In the genomic region with DNA sequence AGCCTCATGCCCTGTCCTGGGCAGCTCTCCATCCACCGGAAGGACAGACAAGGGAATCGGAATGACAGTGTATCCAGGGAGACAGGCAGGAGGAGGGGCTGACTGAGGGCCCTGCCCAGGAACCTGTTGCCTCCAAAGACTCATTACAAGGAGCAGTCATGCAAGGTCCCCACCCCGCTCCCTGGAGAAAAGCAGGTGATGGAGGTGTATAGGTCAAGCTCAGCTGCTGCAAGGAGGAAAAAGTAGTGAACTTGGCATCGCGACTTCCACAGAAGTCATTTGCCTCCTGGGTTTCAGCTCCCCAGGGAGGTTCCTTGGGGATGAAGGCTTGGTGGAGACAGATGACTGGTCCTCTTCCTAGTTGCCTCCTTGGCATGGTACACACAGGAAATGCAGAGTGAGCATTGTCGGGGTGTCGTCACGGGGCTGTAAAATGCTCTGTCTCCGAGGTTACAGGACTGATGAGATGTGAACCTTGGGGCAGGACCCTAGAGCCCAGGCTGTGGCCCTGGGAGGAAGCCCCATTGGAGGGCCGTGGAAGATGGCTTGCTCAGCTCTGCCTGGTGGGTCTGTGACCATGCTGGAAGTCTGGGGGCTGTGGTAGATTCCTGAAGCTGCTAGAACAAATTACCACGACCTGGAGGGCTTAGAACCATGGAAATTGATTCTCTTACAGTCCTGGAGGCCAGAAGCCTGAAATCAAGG, we compare ENCODE assay signal across 18 cellular contexts.
DNase-seq lines count a peak whose midpoint lies in the region; ATAC-seq and TF ChIP-seq lines count a peak whose summit lies in the region.
"Had no signal": no experiment of that assay in that cellular context is flagged by ENCODE, and none has a peak within 500 bp of the region (broad histone marks: within the 10 kb centered on the region; RNA-seq: fewer than 3 reads in every experiment).

No MANE protein-coding gene starts in this region.

- H3K4me2 ChIP-seq in BLaER1 treated with 17β-estradiol and CSF1 and Interleukin-3, amounts not matched to agents 10 nM and 100 nM, result peak overlapping the region in 6 of 11 experiments; percentile 19 to 42 (median 38); a peak in 9 of 22 replicates
- H3K4me2 ChIP-seq: A549, SK-N-SH had no signal

- TF ChIP-seq POLR2A in vagina (IDR thresholded peaks at IDR 0.05), result no peak

- CTCF ChIA-PET in HEK293 (lab: Yijun Ruan, JAX), result interaction anchor here (0.5 to 0.6 kb wide), 2 partner anchors 61 to 1583 kb away, joined by 4 to 5 read pairs; no protein-coding TSS in a partner anchor

- DNase-seq in endodermal cell, result peak; percentile 66
- peak; percentile 26 for DNase-seq in sciatic nerve (ENCODE audit: low spot score)
- DNase-seq in vagina (ENCODE audit: extremely low spot score in 2 of 2), result no peak
- DNase-seq in islet precursor cell, result no peak
- DNase-seq in T-helper 2 cell treated with Interferon-gamma antibody and Interleukin-4, amounts not matched to agents 5 μg/mL and 100 μg/mL, for 36 hours (ENCODE audit: low spot score), result no peak
- DNase-seq: CD8-positive, alpha-beta T cell; DMS53; NCI-H1048; NCI-H1436; NCI-H1930; NCI-H345; NCI-H524 treated with DMSO at 0.1 percent for 48 hours; SHP77 treated with DMSO at 0.1 percent for 48 hours; SK-N-SH had no signal

- H3K4me1 Mint-ChIP-seq in endodermal cell, result peaks cover 8% of the 10 kb centered on the region
- no peaks in the 10 kb centered on the region for H3K4me1 Mint-ChIP-seq in T-helper 2 cell treated with Interferon-gamma antibody and Interleukin-4, amounts not matched to agents 5 μg/mL and 100 μg/mL, for 36 hours (ENCODE audit: low read depth)

- POLR2A ChIA-PET in HEK293 (lab: Yijun Ruan, JAX), result no interaction called here

- no peaks in the 10 kb centered on the region for H4K20me1 ChIP-seq in BLaER1 treated with 17β-estradiol and CSF1 and Interleukin-3, amounts not matched to agents 10 nM and 100 nM

- no peak overlapping the region for H3K4me3 ChIP-seq in BLaER1 treated with 17β-estradiol and CSF1 and Interleukin-3, amounts not matched to agents 10 nM and 100 nM
- H3K4me3 ChIP-seq in HEK293 (ENCODE audit: low read depth, low read length) (no peak overlapping the region), endodermal cell (ENCODE audit: low read length) (no peak overlapping the region), vagina (no peak overlapping the region)
- H3K4me3 ChIP-seq: A549 had no signal

- H3K27me3 ChIP-seq in BLaER1 treated with 17β-estradiol and CSF1 and Interleukin-3, amounts not matched to agents 10 nM and 100 nM, result peaks cover 0 to 7% (median 0%) of the 10 kb centered on the region in 11 experiments; a peak in 1 of 22 replicates
- H3K27me3 ChIP-seq in endodermal cell (ENCODE audit: control insufficient read depth, insufficient read depth, low read length, poor library complexity, severe bottlenecking) (no peaks in the 10 kb centered on the region), vagina (no peaks in the 10 kb centered on the region)

- peaks cover 5 to 12% (median 7%) of the 10 kb centered on the region in 11 experiments; a peak in 20 of 22 replicates for H3K9me3 ChIP-seq in BLaER1 treated with 17β-estradiol and CSF1 and Interleukin-3, amounts not matched to agents 10 nM and 100 nM (replicated peaks in 1 of 11)
- no peaks in the 10 kb centered on the region for H3K9me3 ChIP-seq in HEK293 (ENCODE audit: control insufficient read depth, insufficient read depth, low read depth, low read length)
- H3K9me3 ChIP-seq in endodermal cell (ENCODE audit: control insufficient read depth, low read length), result no peaks in the 10 kb centered on the region
- no peaks in the 10 kb centered on the region for H3K9me3 ChIP-seq in vagina
- H3K9me3 ChIP-seq: A549, SK-N-SH had no signal

- intact Hi-C loops in sciatic nerve (cut with DNase I), result no loop called here
- intact Hi-C loops in vagina (cut with DNase I), result no loop called here

- H3K36me3 Mint-ChIP-seq in endodermal cell (ENCODE audit: low read depth), result no peaks in the 10 kb centered on the region
- H3K36me3 Mint-ChIP-seq in T-helper 2 cell treated with Interferon-gamma antibody and Interleukin-4, amounts not matched to agents 5 μg/mL and 100 μg/mL, for 36 hours (ENCODE audit: low read depth), result no peaks in the 10 kb centered on the region
- H3K36me3 Mint-ChIP-seq: CD8-positive, alpha-beta T cell had no signal

- no peaks in the 10 kb centered on the region for H3K9me3 Mint-ChIP-seq in endodermal cell
- H3K9me3 Mint-ChIP-seq in T-helper 2 cell treated with Interferon-gamma antibody and Interleukin-4, amounts not matched to agents 5 μg/mL and 100 μg/mL, for 36 hours, result no peaks in the 10 kb centered on the region
- H3K9me3 Mint-ChIP-seq: CD8-positive, alpha-beta T cell had no signal

- H3K36me3 ChIP-seq in BLaER1 treated with 17β-estradiol and CSF1 and Interleukin-3, amounts not matched to agents 10 nM and 100 nM, result no peaks in the 10 kb centered on the region
- H3K36me3 ChIP-seq in HEK293 (ENCODE audit: control insufficient read depth in 2 of 2, insufficient read depth in 1 of 2, low read length in 2 of 2) (no peaks in the 10 kb centered on the region), endodermal cell (ENCODE audit: control insufficient read depth, insufficient read depth, low read length) (no peaks in the 10 kb centered on the region), vagina (no peaks in the 10 kb centered on the region)

- no peak for ATAC-seq in sciatic nerve
- ATAC-seq: A549; CD8-positive, alpha-beta T cell had no signal

- 81 to 87% methylated on average over 6 to 11 of the region's 11 CpGs for WGBS in endodermal cell (ENCODE audit: insufficient coverage in 1 of 2, insufficient read length in 1 of 2), 2 experiments

- TF ChIP-seq CTCF in HEK293 (tag by site-specific recombination; IDR thresholded peaks at IDR 0.05) (no peak), endodermal cell (conservative IDR thresholded peaks at IDR 0.05) (no peak), vagina (IDR thresholded peaks at IDR 0.05) (no peak)

- peaks cover 0 to 10% (median 7%) of the 10 kb centered on the region in 10 experiments; a peak in 7 of 20 replicates for H3K4me1 ChIP-seq in BLaER1 treated with 17β-estradiol and CSF1 and Interleukin-3, amounts not matched to agents 10 nM and 100 nM
- no peaks in the 10 kb centered on the region for H3K4me1 ChIP-seq in HEK293 (ENCODE audit: control insufficient read depth, insufficient read depth, low read length)
- no peaks in the 10 kb centered on the region for H3K4me1 ChIP-seq in endodermal cell (ENCODE audit: control insufficient read depth, insufficient read depth, low read length)
- no peaks in the 10 kb centered on the region for H3K4me1 ChIP-seq in vagina
- H3K4me1 ChIP-seq: A549 had no signal

- no peak overlapping the region for H3K27ac Mint-ChIP-seq in endodermal cell
- no peak overlapping the region for H3K27ac Mint-ChIP-seq in T-helper 2 cell treated with Interferon-gamma antibody and Interleukin-4, amounts not matched to agents 5 μg/mL and 100 μg/mL, for 36 hours
- H3K27ac Mint-ChIP-seq: CD8-positive, alpha-beta T cell had no signal

- no peak overlapping the region for H3K9ac ChIP-seq in BLaER1 treated with 17β-estradiol and CSF1 and Interleukin-3, amounts not matched to agents 10 nM and 100 nM
- no peak overlapping the region for H3K9ac ChIP-seq in endodermal cell (ENCODE audit: extremely low read depth, low read length, poor library complexity, severe bottlenecking)
- H3K9ac ChIP-seq: SK-N-SH had no signal

- H3K27ac ChIP-seq in BLaER1 treated with 17β-estradiol and CSF1 and Interleukin-3, amounts not matched to agents 10 nM and 100 nM, result no peak overlapping the region
- no peak overlapping the region for H3K27ac ChIP-seq in HEK293 (ENCODE audit: extremely low read depth, low read depth, low read length)
- H3K27ac ChIP-seq in endodermal cell (ENCODE audit: low read depth, low read length), result no peak overlapping the region
- no peak overlapping the region for H3K27ac ChIP-seq in vagina
- H3K27ac ChIP-seq: A549, HL-60 had no signal

- H3K27me3 Mint-ChIP-seq in endodermal cell (ENCODE audit: insufficient read depth), result no peaks in the 10 kb centered on the region
- H3K27me3 Mint-ChIP-seq in T-helper 2 cell treated with Interferon-gamma antibody and Interleukin-4, amounts not matched to agents 5 μg/mL and 100 μg/mL, for 36 hours (ENCODE audit: low read depth), result no peaks in the 10 kb centered on the region

- no peak overlapping the region for H3K4me3 Mint-ChIP-seq in endodermal cell
- no peak overlapping the region for H3K4me3 Mint-ChIP-seq in T-helper 2 cell treated with Interferon-gamma antibody and Interleukin-4, amounts not matched to agents 5 μg/mL and 100 μg/mL, for 36 hours
- H3K4me3 Mint-ChIP-seq: CD8-positive, alpha-beta T cell had no signal

TF ChIP-seq in HEK293, 187 proteins besides CTCF, POLR2A, EP300 and RAD21:
- no peak for TF ChIP-seq KLF10 (tag by site-specific recombination; IDR thresholded peaks at IDR 0.05)
- TF ChIP-seq SCRT2 (tag by site-specific recombination; IDR thresholded peaks at IDR 0.05), result 0 out of 2 replicates have a peak, but pooled peaks have one; percentile 15

Comparison
In these comparisons a context has a peak if more than half of its experiments do, and no peak if none do; other contexts are left out.
1. DNase-seq: peak in endodermal cell (single experiment) and sciatic nerve (single experiment); none in vagina (0 of 2), islet precursor cell (single experiment) and T-helper 2 cell treated with Interferon-gamma antibody and Interleukin-4, amounts not matched to agents 5 μg/mL and 100 μg/mL, for 36 hours (single experiment).